Comparison of ENCODE assay signal across 24 cellular contexts in genomic region chr7:4434306-4434705, GRCh38.
DNase-seq lines count a peak whose midpoint lies in the region; ATAC-seq and TF ChIP-seq lines count a peak whose summit lies in the region.
"Had no signal": no experiment of that assay in that cellular context is flagged by ENCODE, and none has a peak within 500 bp of the region (broad histone marks: within the 10 kb centered on the region; RNA-seq: fewer than 3 reads in every experiment).

No MANE protein-coding gene starts in this region.

- no peak overlapping the region for H3K4me3 Mint-ChIP-seq in osteocyte (ENCODE audit: unreplicated experiment)
- peak overlapping the region; percentile 14 for H3K4me3 Mint-ChIP-seq in type B pancreatic cell
- H3K4me3 Mint-ChIP-seq: CD14-positive monocyte; CD4-positive, alpha-beta T cell; CD8-positive, alpha-beta memory T cell had no signal

- H3K4me1 Mint-ChIP-seq in osteocyte (ENCODE audit: unreplicated experiment), result no peaks in the 10 kb centered on the region
- H3K4me1 Mint-ChIP-seq in type B pancreatic cell (ENCODE audit: unreplicated experiment), result peaks cover 27% of the 10 kb centered on the region
- H3K4me1 Mint-ChIP-seq: CD14-positive monocyte; CD8-positive, alpha-beta memory T cell had no signal

- H3K27ac Mint-ChIP-seq in osteocyte (ENCODE audit: unreplicated experiment) (no peak overlapping the region), type B pancreatic cell (no peak overlapping the region)
- H3K27ac Mint-ChIP-seq: CD4-positive, alpha-beta T cell; CD8-positive, alpha-beta memory T cell had no signal

- H3K27me3 Mint-ChIP-seq in osteocyte (ENCODE audit: unreplicated experiment) (peaks cover 3% of the 10 kb centered on the region), type B pancreatic cell (peaks cover 21% of the 10 kb centered on the region)

- DNase-seq in WERI-Rb-1 (peak; percentile 22), osteocyte (ENCODE audit: extremely low spot score, unreplicated experiment) (peak; percentile 25), retina (peak; percentile 47), type B pancreatic cell (ENCODE audit: extremely low spot score, unreplicated experiment) (no peak), left lobe of liver (ENCODE audit: low spot score) (no peak), HEK293T (ENCODE audit: extremely low spot score) (no peak), foreskin keratinocyte (no peak)
- DNase-seq: 8988T; ACHN; AML-193; BE2C; Calu3; CD4-positive, alpha-beta T cell; CD8-positive, alpha-beta memory T cell; DMS53; DMS79 treated with DMSO at 0.1 percent for 48 hours; GF-D8; GM23248; H7; HCEC 1CT had no signal

- POLR2A ChIA-PET in HEK293T (lab: Yijun Ruan, JAX), result no interaction called here

- CTCF ChIA-PET in HEK293T (lab: Yijun Ruan, JAX), result no interaction called here

- H3K36me3 ChIP-seq in WERI-Rb-1, result no peaks in the 10 kb centered on the region
- H3K36me3 ChIP-seq: BE2C; BLaER1 treated with 17β-estradiol and CSF1 and Interleukin-3, amounts not matched to agents 10 nM and 100 nM had no signal

- H3K27ac ChIP-seq in WERI-Rb-1, result peak overlapping the region; percentile 18; the same call in 1 of the 2 replicates
- no peak overlapping the region for H3K27ac ChIP-seq in foreskin keratinocyte
- H3K27ac ChIP-seq: BLaER1 treated with 17β-estradiol and CSF1 and Interleukin-3, amounts not matched to agents 10 nM and 100 nM; GM23248 had no signal

- ATAC-seq in GM21529 (IDR thresholded peaks at IDR 0.05; ENCODE audit: unreplicated experiment) (no peak), left lobe of liver (no peak), foreskin keratinocyte (no peak)
- ATAC-seq: A549 had no signal

- H3K36me3 Mint-ChIP-seq in osteocyte (ENCODE audit: unreplicated experiment) (no peaks in the 10 kb centered on the region), type B pancreatic cell (no peaks in the 10 kb centered on the region)
- H3K36me3 Mint-ChIP-seq: CD14-positive monocyte; CD8-positive, alpha-beta memory T cell had no signal

- H3K4me1 ChIP-seq in foreskin keratinocyte, result no peaks in the 10 kb centered on the region
- H3K4me1 ChIP-seq: BE2C had no signal

- TF ChIP-seq CTCF in WERI-Rb-1 (IDR thresholded peaks at IDR 0.05; ENCODE audit: low read depth, low read length) (no peak), osteocyte (IDR thresholded peaks at IDR 0.05) (no peak), type B pancreatic cell (conservative IDR thresholded peaks at IDR 0.05) (no peak), foreskin keratinocyte (conservative IDR thresholded peaks at IDR 0.05) (no peak)

- peak overlapping the region; percentile 27 for H3K4me3 ChIP-seq in WERI-Rb-1 (ENCODE audit: low read depth, low read length)
- H3K4me3 ChIP-seq: A549; BLaER1 treated with 17β-estradiol and CSF1 and Interleukin-3, amounts not matched to agents 10 nM and 100 nM; GM23248 had no signal

- H3K27me3 ChIP-seq in WERI-Rb-1 (ENCODE audit: insufficient read depth, low read depth, severe bottlenecking) (no peaks in the 10 kb centered on the region), foreskin keratinocyte (no peaks in the 10 kb centered on the region)
- H3K27me3 ChIP-seq: BE2C; BLaER1 treated with 17β-estradiol and CSF1 and Interleukin-3, amounts not matched to agents 10 nM and 100 nM had no signal

- peaks cover 6% of the 10 kb centered on the region for H3K9me3 ChIP-seq in WERI-Rb-1 (ENCODE audit: severe bottlenecking)
- H3K9me3 ChIP-seq: BE2C had no signal

- H3K9me3 Mint-ChIP-seq in osteocyte (ENCODE audit: unreplicated experiment) (peaks cover 12% of the 10 kb centered on the region), type B pancreatic cell (no peaks in the 10 kb centered on the region)

TF ChIP-seq in HEK293T, 16 proteins besides CTCF, POLR2A, EP300 and RAD21:
- TF ChIP-seq SUZ12 (IDR thresholded peaks at IDR 0.05), result no peak
- TF ChIP-seq ZNF384 (IDR thresholded peaks at IDR 0.05), result no peak
- no peak for TF ChIP-seq LEF1 (IDR thresholded peaks at IDR 0.05; ENCODE audit: borderline replicate concordance)
- no peak for TF ChIP-seq SP1 (IDR thresholded peaks at IDR 0.05)
- TF ChIP-seq HDGF (IDR thresholded peaks at IDR 0.05; ENCODE audit: borderline replicate concordance), result no peak
- no peak for TF ChIP-seq FOXM1 (IDR thresholded peaks at IDR 0.05; ENCODE audit: borderline replicate concordance)
- TF ChIP-seq L3MBTL2 (conservative IDR thresholded peaks at IDR 0.05), result no peak
- no peak for TF ChIP-seq NFRKB (IDR thresholded peaks at IDR 0.05)
- TF ChIP-seq FOXK2 (IDR thresholded peaks at IDR 0.05), result no peak
- TF ChIP-seq FOXA1 (IDR thresholded peaks at IDR 0.05), result no peak
- TF ChIP-seq ARNT (IDR thresholded peaks at IDR 0.05), result no peak
- no peak for TF ChIP-seq TARDBP (IDR thresholded peaks at IDR 0.05)
- TF ChIP-seq ELF4 (IDR thresholded peaks at IDR 0.05), result no peak
- no peak for TF ChIP-seq CTBP1 (IDR thresholded peaks at IDR 0.05; ENCODE audit: borderline replicate concordance)
- TF ChIP-seq BHLHE40 (IDR thresholded peaks at IDR 0.05; ENCODE audit: borderline replicate concordance), result no peak
- no peak for TF ChIP-seq PKNOX1 (IDR thresholded peaks at IDR 0.05)

Comparison
In these comparisons a context has a peak if more than half of its experiments do, and no peak if none do; other contexts are left out.
1. DNase-seq: peak in WERI-Rb-1 (single experiment), osteocyte (single experiment) and retina (single experiment); none in type B pancreatic cell (single experiment), left lobe of liver (single experiment), HEK293T (single experiment) and foreskin keratinocyte (0 of 2).